Comparison of ENCODE assay signal across 18 cellular contexts in the genomic region with DNA sequence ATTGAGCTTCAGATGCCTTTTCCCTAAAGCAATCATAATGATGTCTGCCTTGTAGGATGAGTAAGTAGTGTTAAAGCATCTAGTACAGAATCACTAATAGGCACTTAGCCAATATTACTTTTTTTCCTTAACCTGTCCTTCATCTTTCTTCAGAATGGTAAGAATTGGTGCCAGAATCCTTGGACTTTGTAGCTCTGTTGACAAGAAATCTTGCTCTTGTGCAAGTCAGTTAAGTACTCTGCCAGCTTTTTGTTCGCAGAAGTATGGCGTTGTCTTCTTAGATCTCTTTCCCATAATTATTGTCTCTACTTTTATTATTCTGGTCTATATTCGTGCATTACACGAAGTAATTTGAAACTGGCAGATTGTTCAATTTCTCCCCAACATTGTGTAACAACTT.
"Had no signal": no experiment of that assay in that cellular context is flagged by ENCODE, and none has a peak within 500 bp of the region (broad histone marks: within the 10 kb centered on the region; RNA-seq: fewer than 3 reads in every experiment).

No MANE protein-coding gene starts in this region.

- H3K36me3 ChIP-seq: esophagus muscularis mucosa, left ventricle myocardium inferior, ovary, right lobe of liver had no signal

- H3K27ac Mint-ChIP-seq: activated B cell treated with CpG ODN at 0.5 μM for 24 hours; activated CD4-positive, alpha-beta T cell treated with anti-CD3 and anti-CD28 coated beads, Interleukin-2, amount 10 ng/mL, durations not matched to agents 7 days and 5 days; dendritic cell treated with granulocyte-macrophage colony-stimulating factor and Interleukin-4, amounts not matched to agents 40 ng/mL and 50 ng/mL, for 4 days; naive thymus-derived CD4-positive, alpha-beta T cell; stimulated activated memory B cell treated with anti-CD40 and anti-IgM and Interleukin-4, amounts not matched to agents 10 μg/mL and 1 μg/mL and 100 μg/mL, for 72 hours; T-helper 2 cell treated with Interferon-gamma antibody and Interleukin-4, amounts not matched to agents 5 μg/mL and 100 μg/mL, for 36 hours had no signal

- H3K4me3 Mint-ChIP-seq: activated B cell treated with CpG ODN at 0.5 μM for 24 hours; activated CD4-positive, alpha-beta T cell treated with anti-CD3 and anti-CD28 coated beads, Interleukin-2, amount 10 ng/mL, durations not matched to agents 7 days and 5 days; activated T-cell treated with anti-CD3 and anti-CD28 coated beads, Interleukin-2, amount 50 U/mL, for 4 hours; dendritic cell treated with granulocyte-macrophage colony-stimulating factor and Interleukin-4, amounts not matched to agents 40 ng/mL and 50 ng/mL, for 4 days; naive thymus-derived CD4-positive, alpha-beta T cell; stimulated activated memory B cell treated with anti-CD40 and anti-IgM and Interleukin-4, amounts not matched to agents 10 μg/mL and 1 μg/mL and 100 μg/mL, for 72 hours; T-helper 2 cell treated with Interferon-gamma antibody and Interleukin-4, amounts not matched to agents 5 μg/mL and 100 μg/mL, for 36 hours had no signal

- H3K4me3 ChIP-seq: esophagus muscularis mucosa, left ventricle myocardium inferior, ovary, right lobe of liver had no signal

- H3K27me3 ChIP-seq: esophagus muscularis mucosa, ovary, right lobe of liver had no signal

- H3K27ac ChIP-seq: esophagus muscularis mucosa, left ventricle myocardium inferior, ovary, right lobe of liver had no signal

- H3K9me3 Mint-ChIP-seq: activated CD4-positive, alpha-beta T cell treated with anti-CD3 and anti-CD28 coated beads, Interleukin-2, amount 10 ng/mL, durations not matched to agents 7 days and 5 days; T-helper 2 cell treated with Interferon-gamma antibody and Interleukin-4, amounts not matched to agents 5 μg/mL and 100 μg/mL, for 36 hours had no signal

- H3K36me3 Mint-ChIP-seq: stimulated activated memory B cell treated with anti-CD40 and anti-IgM and Interleukin-4, amounts not matched to agents 10 μg/mL and 1 μg/mL and 100 μg/mL, for 72 hours had no signal

- DNase-seq: activated B cell treated with CpG ODN at 0.5 μM for 24 hours; activated CD4-positive, alpha-beta T cell treated with anti-CD3 and anti-CD28 coated beads, Interleukin-2, amount 10 ng/mL, durations not matched to agents 7 days and 5 days; activated CD8-positive, alpha-beta memory T cell treated with anti-CD3 and anti-CD28 coated beads, Interleukin-2, amount 50 U/mL, for 4 hours; activated effector memory CD4-positive, alpha-beta T cell treated with anti-CD3 and anti-CD28 coated beads, Interleukin-2, amount 50 U/mL, for 16 hours; activated naive CD4-positive, alpha-beta T cell treated with anti-CD3 and anti-CD28 coated beads, Interleukin-2, amount 50 U/mL, for 16 hours; activated T-cell treated with anti-CD3 and anti-CD28 coated beads, Interleukin-2, amount 50 U/mL, for 4 hours; effector CD8-positive, alpha-beta T cell; foreskin melanocyte; head of caudate nucleus; left ventricle myocardium inferior; naive thymus-derived CD4-positive, alpha-beta T cell; ovary; right lobe of liver; stimulated activated CD4-positive, alpha-beta T cell treated with anti-CD3 and anti-CD28 coated beads, Interleukin-4, amount 100 ng/mL, for 24 hours had no signal

- ATAC-seq: activated T-cell treated with anti-CD3 and anti-CD28 coated beads, Interleukin-2, amount 50 U/mL, for 4 hours; naive thymus-derived CD4-positive, alpha-beta T cell; right lobe of liver; stimulated activated memory B cell treated with anti-CD40 and anti-IgM and Interleukin-4, amounts not matched to agents 10 μg/mL and 1 μg/mL and 100 μg/mL, for 72 hours had no signal

- H3K4me1 ChIP-seq: esophagus muscularis mucosa, left ventricle myocardium inferior, right lobe of liver had no signal

- H3K27me3 Mint-ChIP-seq: activated B cell treated with CpG ODN at 0.5 μM for 24 hours; activated CD4-positive, alpha-beta T cell treated with anti-CD3 and anti-CD28 coated beads, Interleukin-2, amount 10 ng/mL, durations not matched to agents 7 days and 5 days; dendritic cell treated with granulocyte-macrophage colony-stimulating factor and Interleukin-4, amounts not matched to agents 40 ng/mL and 50 ng/mL, for 4 days; naive thymus-derived CD4-positive, alpha-beta T cell; stimulated activated memory B cell treated with anti-CD40 and anti-IgM and Interleukin-4, amounts not matched to agents 10 μg/mL and 1 μg/mL and 100 μg/mL, for 72 hours had no signal

- H3K9me3 ChIP-seq: esophagus muscularis mucosa, ovary, right lobe of liver had no signal

- H3K4me1 Mint-ChIP-seq: activated CD4-positive, alpha-beta T cell treated with anti-CD3 and anti-CD28 coated beads, Interleukin-2, amount 10 ng/mL, durations not matched to agents 7 days and 5 days; naive thymus-derived CD4-positive, alpha-beta T cell; stimulated activated memory B cell treated with anti-CD40 and anti-IgM and Interleukin-4, amounts not matched to agents 10 μg/mL and 1 μg/mL and 100 μg/mL, for 72 hours had no signal
